21 cellular contexts compared by ENCODE assay signal in the genomic region with DNA sequence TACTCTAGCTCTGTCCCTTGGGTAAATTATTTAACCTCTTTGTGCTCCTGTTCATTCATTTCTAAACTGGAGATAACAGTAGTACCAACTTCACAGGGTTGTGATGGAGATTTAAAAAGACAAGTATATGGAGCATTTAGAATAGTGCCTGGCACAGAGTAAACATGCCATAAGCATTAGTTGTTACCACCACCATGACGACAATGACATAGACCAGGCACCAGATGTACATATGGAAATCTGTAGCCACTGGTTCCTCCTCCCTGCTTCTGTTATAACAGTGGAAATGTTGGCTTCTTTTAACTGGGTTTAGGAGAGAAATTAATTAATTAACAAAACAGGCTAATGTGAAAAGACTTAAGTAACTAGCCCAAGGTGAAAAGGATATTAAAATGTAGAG.
A peak's percentile ranks its signal among the peaks of the same experiment; 100 is the strongest.
DNase-seq lines count a peak whose midpoint lies in the region; ATAC-seq and TF ChIP-seq lines count a peak whose summit lies in the region.
"Had no signal": no experiment of that assay in that cellular context is flagged by ENCODE, and none has a peak within 500 bp of the region (broad histone marks: within the 10 kb centered on the region; RNA-seq: fewer than 3 reads in every experiment).

No MANE protein-coding gene starts in this region.

- H3K36me3 ChIP-seq in adipocyte (ENCODE audit: control insufficient read depth, insufficient read depth, low read length, severe bottlenecking), result no peaks in the 10 kb centered on the region
- H3K36me3 ChIP-seq: SJSA1 had no signal

- no peak for TF ChIP-seq CTCF in fibroblast of pulmonary artery (IDR thresholded peaks at IDR 0.05; ENCODE audit: low read length, missing control alignments)

- no peaks in the 10 kb centered on the region for H3K27me3 ChIP-seq in adipocyte (replicated peaks; ENCODE audit: control insufficient read depth, insufficient read depth, low read length)
- H3K27me3 ChIP-seq: SJSA1 had no signal

- H3K9ac ChIP-seq in adipocyte (ENCODE audit: low read length), result no peak overlapping the region
- H3K9ac ChIP-seq: KMS-11 had no signal

- H3K4me3 ChIP-seq in adipocyte (ENCODE audit: low read length), result no peak overlapping the region
- no peak overlapping the region for H3K4me3 ChIP-seq in fibroblast of pulmonary artery (replicated peaks; ENCODE audit: low read depth, low read length)
- H3K4me3 ChIP-seq: SJSA1 had no signal

- no peaks in the 10 kb centered on the region for H3K9me3 ChIP-seq in adipocyte (ENCODE audit: control insufficient read depth, low read length)
- H3K9me3 ChIP-seq: SJSA1 had no signal

- no peak for ATAC-seq in HG02870 (IDR thresholded peaks at IDR 0.05; ENCODE audit: unreplicated experiment)
- ATAC-seq: Right ventricle myocardium inferior had no signal

- DNase-seq in Daoy (ENCODE audit: low read depth), result peak; percentile 32
- peak; percentile 7 for DNase-seq in HT1080 (ENCODE audit: low read depth)
- DNase-seq in adipocyte (ENCODE audit: low read depth), result peak; percentile 28
- peak; percentile 11 for DNase-seq in fibroblast of pulmonary artery (ENCODE audit: low read depth)
- DNase-seq in HPDE6-E6E7 (ENCODE audit: extremely low spot score), result no peak
- DNase-seq in pons (ENCODE audit: low spot score), result no peak
- no peak for DNase-seq in stimulated activated CD4-positive, alpha-beta T cell treated with anti-CD3 and anti-CD28 coated beads, Interleukin-12 subunit alpha, Interleukin-12 subunit beta, amount 100 ng/mL, for 4 hours
- DNase-seq: Calu3; CD8-positive, alpha-beta memory T cell; DMS153; H9; NCI-H1105; NCI-H146; NCI-H2029 treated with DMSO at 0.1 percent for 48 hours; NCI-H2171; NCI-H446; NCI-H526 had no signal

- H3K4me1 ChIP-seq in adipocyte (ENCODE audit: control insufficient read depth, insufficient read depth, low read length), result no peaks in the 10 kb centered on the region

Comparison
In these comparisons a context has a peak if more than half of its experiments do, and no peak if none do; other contexts are left out.
1. DNase-seq: peak in Daoy (single experiment), HT1080 (single experiment), adipocyte (single experiment) and fibroblast of pulmonary artery (single experiment); none in HPDE6-E6E7 (single experiment), pons (single experiment) and stimulated activated CD4-positive, alpha-beta T cell treated with anti-CD3 and anti-CD28 coated beads, Interleukin-12 subunit alpha, Interleukin-12 subunit beta, amount 100 ng/mL, for 4 hours (single experiment).